8 cellular contexts compared by ENCODE assay signal in genomic region chr2:7044253-7045250, GRCh38.
DNase-seq lines count a peak whose midpoint lies in the region; ATAC-seq and TF ChIP-seq lines count a peak whose summit lies in the region.

No MANE protein-coding gene starts in this region.

- intact Hi-C loops in thyroid gland (cut with DNase I), result no loop called here

- H3K27ac Mint-ChIP-seq in activated T-helper 17 cell treated with anti-CD3 and anti-CD28 coated beads, Interleukin-2, amount 50 U/mL, for 72 hours, result no peak overlapping the region

- TF ChIP-seq CTCF in Peyer's patch (IDR thresholded peaks at IDR 0.05), result peak; percentile 70 to 98 (median 88)
- TF ChIP-seq CTCF in foreskin keratinocyte (conservative IDR thresholded peaks at IDR 0.05), result peak; percentile 83
- peak in 2 of 3 donors; percentile 16 to 90 for TF ChIP-seq CTCF in omental fat pad (IDR thresholded peaks at IDR 0.05)
- peak; percentile 67 to 93 (median 90) for TF ChIP-seq CTCF in thyroid gland (IDR thresholded peaks at IDR 0.05)

- no peaks in the 10 kb centered on the region for H3K27me3 Mint-ChIP-seq in activated T-helper 17 cell treated with anti-CD3 and anti-CD28 coated beads, Interleukin-2, amount 50 U/mL, for 72 hours

- TF ChIP-seq POLR2A in Peyer's patch (IDR thresholded peaks at IDR 0.05), result no peak
- TF ChIP-seq POLR2A in thyroid gland (IDR thresholded peaks at IDR 0.05), result no peak

- no peaks in the 10 kb centered on the region for H3K4me1 ChIP-seq in Peyer's patch
- peaks cover 7% of the 10 kb centered on the region for H3K4me1 ChIP-seq in foreskin keratinocyte
- H3K4me1 ChIP-seq in thyroid gland, result no peaks in the 10 kb centered on the region

- no peak overlapping the region for H3K4me3 ChIP-seq in Peyer's patch
- H3K4me3 ChIP-seq in thyroid gland (replicated peaks in 1 of 3), result no peak overlapping the region

- no peaks in the 10 kb centered on the region for H3K9me3 Mint-ChIP-seq in activated T-helper 17 cell treated with anti-CD3 and anti-CD28 coated beads, Interleukin-2, amount 50 U/mL, for 72 hours

- no peak overlapping the region for H3K4me3 Mint-ChIP-seq in activated T-helper 17 cell treated with anti-CD3 and anti-CD28 coated beads, Interleukin-2, amount 50 U/mL, for 72 hours

- no peaks in the 10 kb centered on the region for H3K27me3 ChIP-seq in Peyer's patch
- no peaks in the 10 kb centered on the region for H3K27me3 ChIP-seq in foreskin keratinocyte
- no peaks in the 10 kb centered on the region for H3K27me3 ChIP-seq in thyroid gland

- 69 to 75% methylated on average over 17 of the region's 17 CpGs for WGBS in thyroid gland, 2 donors

- H3K9me3 ChIP-seq in Peyer's patch (no peaks in the 10 kb centered on the region), thyroid gland (no peaks in the 10 kb centered on the region)

- no peaks in the 10 kb centered on the region for H3K4me1 Mint-ChIP-seq in activated T-helper 17 cell treated with anti-CD3 and anti-CD28 coated beads, Interleukin-2, amount 50 U/mL, for 72 hours

- DNase-seq in SKM-1 treated with dmso at 0.1 percent for 144 hours (lab: John Stamatoyannopoulos, UW; ENCODE audit: unreplicated experiment) (peak; percentile 28), SKM-1 (lab: John Stamatoyannopoulos, UW; ENCODE audit: unreplicated experiment) (no peak), Peyer's patch (peak in 2 of 3 donors; percentile 44 to 93), foreskin keratinocyte (peak in 1 of 2 donors; percentile 33), omental fat pad (ENCODE audit: low spot score) (peak; percentile 48), thyroid gland (peak; percentile 64 to 72)

- H3K36me3 ChIP-seq in Peyer's patch (peaks cover 0 to 7% (median 0%) of the 10 kb centered on the region in 3 donors), thyroid gland (no peaks in the 10 kb centered on the region)

- ATAC-seq in HG03066 (IDR thresholded peaks at IDR 0.05; ENCODE audit: low read depth, unreplicated experiment) (peak; percentile 77), foreskin keratinocyte (peak; percentile 87), omental fat pad (ENCODE audit: low FRiP score) (peak; percentile 45)
- peak; percentile 68 for ATAC-seq in activated T-helper 17 cell treated with anti-CD3 and anti-CD28 coated beads, Interleukin-2, amount 50 U/mL, for 72 hours (replicated peaks)

- H3K36me3 Mint-ChIP-seq in activated T-helper 17 cell treated with anti-CD3 and anti-CD28 coated beads, Interleukin-2, amount 50 U/mL, for 72 hours (ENCODE audit: low read depth), result peaks cover 40% of the 10 kb centered on the region

- H3K27ac ChIP-seq in Peyer's patch (no peak overlapping the region), foreskin keratinocyte (no peak overlapping the region), thyroid gland (no peak overlapping the region)
